ENCODE assay signal across 23 cellular contexts in genomic region chr7:155536451-155536850, GRCh38. TPM values are rescaled to one million over a fixed set of nuclear protein-coding genes. Genes with fewer than 3 reads are reported as not detected.
"Had no signal": no experiment of that assay in that cellular context is flagged by ENCODE, and none has a peak within 500 bp of the region (broad histone marks: within the 10 kb centered on the region; RNA-seq: fewer than 3 reads in every experiment).

No MANE protein-coding gene starts in this region.

- FAIRE-seq: RCC 7860 had no signal

- H3K9ac ChIP-seq: SK-N-SH had no signal

- H3K9me3 ChIP-seq: SK-N-SH had no signal

- DNase-seq: KBM-7, NCI-H1092, NCI-H1105 treated with DMSO at 0.1 percent for 48 hours, NCI-H1417 treated with DMSO at 0.1 percent for 48 hours, NCI-H146, NCI-H1694 treated with DMSO at 0.1 percent for 48 hours, NCI-H1930, NCI-H2081, NCI-H2171, NCI-H226, NCI-H446, NCI-H510A, NCI-H69, NCI-H774, Right ventricle myocardium superior, RPMI8226, SK-N-SH, SW 1271 had no signal

RNA-seq across cellular contexts. Expression of gene CNPY1, which starts 9.9 kb away (rescaled TPM):
- total RNA-seq: HT-29, LHCN-M2, MCF 10A, Right ventricle myocardium superior, SK-MEL-5 had no signal
- polyA plus RNA-seq: SK-N-SH had no signal
